In genomic region chr6:30497714-30498113, GRCh38 we compare ENCODE assay signal across 1 cellular context.
TF ChIP-seq lines count a peak whose summit lies in the region.

No MANE protein-coding gene starts in this region.

TF ChIP-seq in IMR-90, 13 proteins besides CTCF, POLR2A, EP300 and RAD21:
- TF ChIP-seq ELK1 (IDR thresholded peaks at IDR 0.05; ENCODE audit: borderline replicate concordance, low read depth, low read length), result no peak
- no peak for TF ChIP-seq BHLHE40 (IDR thresholded peaks at IDR 0.05; ENCODE audit: low read depth, low read length)
- no peak for TF ChIP-seq MAZ (IDR thresholded peaks at IDR 0.05; ENCODE audit: borderline replicate concordance, low read depth, low read length)
- TF ChIP-seq CEBPB (IDR thresholded peaks at IDR 0.05; ENCODE audit: low read depth, low read length), result no peak
- TF ChIP-seq USF2 (IDR thresholded peaks at IDR 0.05; ENCODE audit: low read depth, low read length), result no peak
- no peak for TF ChIP-seq SMC3 (IDR thresholded peaks at IDR 0.05; ENCODE audit: low read depth, low read length)
- no peak for TF ChIP-seq MAFK (IDR thresholded peaks at IDR 0.05; ENCODE audit: low read depth, low read length)
- no peak for TF ChIP-seq CHD1 (IDR thresholded peaks at IDR 0.05; ENCODE audit: low read depth, low read length)
- no peak for TF ChIP-seq NFE2L2 (IDR thresholded peaks at IDR 0.05; ENCODE audit: low read depth, low read length)
